1 cellular context compared by ENCODE assay signal in genomic region chr20:32462900-32463641, GRCh38.
A peak's percentile ranks its signal among the peaks of the same experiment; 100 is the strongest.
TF ChIP-seq lines count a peak whose summit lies in the region.

No MANE protein-coding gene starts in this region.

TF ChIP-seq in HepG2, 621 proteins besides CTCF, POLR2A, EP300 and RAD21 (continued from another document and continues in another):
- TF ChIP-seq DZIP1 (CRISPR knock-in tag; IDR thresholded peaks at IDR 0.05) = no peak
- no peak for TF ChIP-seq ZNF12 (CRISPR knock-in tag; IDR thresholded peaks at IDR 0.05)
- peak; percentile 50 for TF ChIP-seq SRSF1 (optimal IDR thresholded peaks at IDR 0.05; ENCODE audit: low read depth, low read length)
- no peak for TF ChIP-seq ZNF609 (CRISPR knock-in tag; IDR thresholded peaks at IDR 0.05; ENCODE audit: borderline replicate concordance)
- no peak for TF ChIP-seq TFAP4 (IDR thresholded peaks at IDR 0.05; ENCODE audit: borderline replicate concordance, low read depth)
- no peak for TF ChIP-seq ZIK1 (CRISPR knock-in tag; IDR thresholded peaks at IDR 0.05; ENCODE audit: borderline replicate concordance, low read depth)
- TF ChIP-seq HHEX (CRISPR knock-in tag; IDR thresholded peaks at IDR 0.05) = no peak
- TF ChIP-seq POGZ (CRISPR knock-in tag; IDR thresholded peaks at IDR 0.05) = no peak
- TF ChIP-seq AKAP8 (CRISPR knock-in tag; IDR thresholded peaks at IDR 0.05) = 0 out of 2 replicates have a peak, but pooled peaks have one; percentile 18
- TF ChIP-seq KDM5B (CRISPR knock-in tag; IDR thresholded peaks at IDR 0.05; ENCODE audit: borderline replicate concordance) = no peak
- TF ChIP-seq BCL3 (CRISPR knock-in tag; IDR thresholded peaks at IDR 0.05) = no peak
- TF ChIP-seq ZNF207 (IDR thresholded peaks at IDR 0.05; ENCODE audit: borderline replicate concordance) = no peak
- TF ChIP-seq PCBP2 (optimal IDR thresholded peaks at IDR 0.05; ENCODE audit: low read depth, low read length, poor library complexity, severe bottlenecking) = no peak
- no peak for TF ChIP-seq TEAD3 (CRISPR knock-in tag; optimal IDR thresholded peaks at IDR 0.05; ENCODE audit: borderline replicate concordance)
- 0 out of 2 replicates have a peak, but pooled peaks have one; percentile 28 for TF ChIP-seq IRX3 (CRISPR knock-in tag; IDR thresholded peaks at IDR 0.05; ENCODE audit: borderline replicate concordance, low read depth)
- TF ChIP-seq DBP (CRISPR knock-in tag; IDR thresholded peaks at IDR 0.05; ENCODE audit: not compliant biosample characterization) = no peak
- no peak for TF ChIP-seq ZNF850 (CRISPR knock-in tag; conservative IDR thresholded peaks at IDR 0.05)
- no peak for TF ChIP-seq SOX13 (IDR thresholded peaks at IDR 0.05)
- TF ChIP-seq SOX13 (CRISPR knock-in tag; conservative IDR thresholded peaks at IDR 0.05 in 1 of 2, IDR thresholded peaks at IDR 0.05 in 1 of 2) = no peak
- TF ChIP-seq ATF7-NPFF (CRISPR knock-in tag; IDR thresholded peaks at IDR 0.05; ENCODE audit: low read depth) = no peak
- no peak for TF ChIP-seq ELF3 (CRISPR knock-in tag; IDR thresholded peaks at IDR 0.05)
- no peak for TF ChIP-seq HOXA7 (CRISPR knock-in tag; IDR thresholded peaks at IDR 0.05)
- TF ChIP-seq ZFP41 (CRISPR knock-in tag; IDR thresholded peaks at IDR 0.05; ENCODE audit: borderline replicate concordance) = no peak
- no peak for TF ChIP-seq SMAD3 (CRISPR knock-in tag; IDR thresholded peaks at IDR 0.05)
- TF ChIP-seq HDAC2 (CRISPR knock-in tag; IDR thresholded peaks at IDR 0.05) = no peak
- TF ChIP-seq ZNF337 (CRISPR knock-in tag; IDR thresholded peaks at IDR 0.05; ENCODE audit: borderline replicate concordance, low read depth) = no peak
- TF ChIP-seq SNAPC4 (CRISPR knock-in tag; IDR thresholded peaks at IDR 0.05) = no peak
- no peak for TF ChIP-seq MED1 (CRISPR knock-in tag; IDR thresholded peaks at IDR 0.05)
- no peak for TF ChIP-seq TAF15 (IDR thresholded peaks at IDR 0.05; ENCODE audit: low read depth, low read length, poor library complexity, severe bottlenecking)
- TF ChIP-seq ZNF607 (CRISPR knock-in tag; IDR thresholded peaks at IDR 0.05; ENCODE audit: borderline replicate concordance) = no peak
- TF ChIP-seq E2F5 (CRISPR knock-in tag; conservative IDR thresholded peaks at IDR 0.05) = no peak
- no peak for TF ChIP-seq PHF8 (CRISPR knock-in tag; IDR thresholded peaks at IDR 0.05)
- TF ChIP-seq LBX2 (CRISPR knock-in tag; IDR thresholded peaks at IDR 0.05; ENCODE audit: borderline replicate concordance) = peak; percentile 66; the same call in 1 of the 2 replicates
- TF ChIP-seq PRDM4 (CRISPR knock-in tag; IDR thresholded peaks at IDR 0.05; ENCODE audit: borderline replicate concordance) = no peak
- no peak for TF ChIP-seq SMC3 (IDR thresholded peaks at IDR 0.05; ENCODE audit: low read length)
- no peak for TF ChIP-seq ZNF660 (CRISPR knock-in tag; IDR thresholded peaks at IDR 0.05; ENCODE audit: borderline replicate concordance, low read depth)
- no peak for TF ChIP-seq ZNF761 (CRISPR knock-in tag; conservative IDR thresholded peaks at IDR 0.05)
- no peak for TF ChIP-seq PLSCR1 (CRISPR knock-in tag; IDR thresholded peaks at IDR 0.05; ENCODE audit: borderline replicate concordance)
- TF ChIP-seq ZNF556 (CRISPR knock-in tag; IDR thresholded peaks at IDR 0.05; ENCODE audit: borderline replicate concordance) = no peak
- no peak for TF ChIP-seq ONECUT2 (CRISPR knock-in tag; IDR thresholded peaks at IDR 0.05)
- no peak for TF ChIP-seq ZNF879 (CRISPR knock-in tag; IDR thresholded peaks at IDR 0.05)
- TF ChIP-seq IKZF1 (IDR thresholded peaks at IDR 0.05) = no peak
- no peak for TF ChIP-seq ZNF652 (CRISPR knock-in tag; IDR thresholded peaks at IDR 0.05; ENCODE audit: borderline replicate concordance, low read depth)
- TF ChIP-seq ZNF501 (CRISPR knock-in tag; IDR thresholded peaks at IDR 0.05) = no peak
- TF ChIP-seq NFKB2 (CRISPR knock-in tag; IDR thresholded peaks at IDR 0.05; ENCODE audit: borderline replicate concordance) = no peak
